22 cellular contexts compared by ENCODE assay signal in the genomic region with DNA sequence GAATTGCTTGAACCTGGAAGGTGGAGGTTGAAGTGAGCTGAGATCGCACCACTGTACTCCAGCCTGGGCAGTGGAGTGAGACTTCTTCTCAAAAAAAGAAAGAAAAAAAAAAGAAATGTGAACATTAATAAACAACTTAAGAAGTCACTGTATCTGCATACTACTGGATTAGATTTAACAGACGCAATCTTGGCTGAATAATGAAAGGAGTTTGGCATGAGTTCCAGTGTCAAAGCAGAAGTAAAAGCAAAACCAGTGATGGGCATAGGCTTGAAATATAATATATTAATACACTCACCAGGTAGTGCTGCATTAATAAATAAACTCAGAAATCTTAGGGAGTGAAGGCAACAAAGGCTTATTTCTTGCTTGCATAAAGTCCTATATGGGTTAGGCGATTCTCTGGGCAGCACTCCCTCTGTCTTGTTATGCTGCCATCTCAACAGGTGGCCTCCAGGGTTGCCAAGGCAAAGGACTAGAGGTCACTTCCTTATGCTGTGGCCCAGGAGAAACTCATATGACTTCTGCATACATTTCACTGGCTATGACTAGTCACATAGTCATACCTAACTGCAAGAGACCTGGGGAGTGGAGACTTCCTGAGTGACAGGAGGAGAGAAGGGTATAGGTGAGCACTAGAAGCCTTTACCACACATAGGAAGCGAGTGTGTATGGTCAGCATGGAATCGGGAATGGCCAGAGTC.
DNase-seq lines count a peak whose midpoint lies in the region; ATAC-seq, FAIRE-seq and TF ChIP-seq lines count a peak whose summit lies in the region.
"Had no signal": no experiment of that assay in that cellular context is flagged by ENCODE, and none has a peak within 500 bp of the region (broad histone marks: within the 10 kb centered on the region; RNA-seq: fewer than 3 reads in every experiment).

No MANE protein-coding gene starts in this region.

- H2AFZ ChIP-seq in keratinocyte (ENCODE audit: control insufficient read depth, low read length), result peak overlapping the region; percentile 3

- H3K79me2 ChIP-seq in keratinocyte (ENCODE audit: control insufficient read depth, insufficient read depth, low read length), result no peaks in the 10 kb centered on the region

- TF ChIP-seq CTCF in RWPE1 (conservative IDR thresholded peaks at IDR 0.05; ENCODE audit: low read depth) (no peak), keratinocyte (optimal IDR thresholded peaks at IDR 0.05 in 1 of 3, IDR thresholded peaks at IDR 0.05 in 1 of 3, conservative IDR thresholded peaks at IDR 0.05 in 1 of 3; ENCODE audit: extremely low read depth in 1 of 3, insufficient read depth in 2 of 3, low read length in 3 of 3) (no peak)

- no peak overlapping the region for H3K9ac ChIP-seq in keratinocyte (ENCODE audit: control insufficient read depth, extremely low read depth, insufficient read depth, low read length)

- CTCF ChIA-PET in RWPE1 (lab: Yijun Ruan, JAX), result no interaction called here

- H4K20me1 ChIP-seq in keratinocyte (ENCODE audit: control insufficient read depth, extremely low read depth, insufficient read depth, low read length), result no peaks in the 10 kb centered on the region

- no peak overlapping the region for H3K27ac ChIP-seq in RWPE1
- peak overlapping the region; percentile 27 for H3K27ac ChIP-seq in keratinocyte (ENCODE audit: control insufficient read depth, insufficient read depth, low read length)
- H3K27ac ChIP-seq: coronary artery, heart right ventricle, left ventricle myocardium inferior, tibial artery had no signal

- H3K36me3 ChIP-seq in keratinocyte (ENCODE audit: control insufficient read depth in 2 of 2, extremely low read depth in 1 of 2, insufficient read depth in 2 of 2, low read length in 2 of 2), result no peaks in the 10 kb centered on the region
- H3K36me3 ChIP-seq: heart right ventricle, left ventricle myocardium inferior, tibial artery had no signal

- H3K4me3 ChIP-seq in keratinocyte (ENCODE audit: control insufficient read depth in 2 of 3, extremely low read depth in 1 of 3, insufficient read depth in 2 of 3, low read depth in 1 of 3, low read length in 3 of 3), result no peak overlapping the region
- H3K4me3 ChIP-seq: coronary artery, heart right ventricle, left ventricle myocardium inferior, tibial artery had no signal

- no peaks in the 10 kb centered on the region for H3K9me1 ChIP-seq in keratinocyte (ENCODE audit: control insufficient read depth, extremely low read depth, insufficient read depth, low read length)

- peaks cover 11% of the 10 kb centered on the region for H3K4me1 ChIP-seq in keratinocyte (ENCODE audit: control insufficient read depth, extremely low read depth, insufficient read depth, low read length)
- H3K4me1 ChIP-seq: heart right ventricle, left ventricle myocardium inferior, tibial artery had no signal

- no peaks in the 10 kb centered on the region for H3K36me3 Mint-ChIP-seq in stimulated activated naive B cell treated with anti-CD40 and anti-IgM and Interleukin-4, amounts not matched to agents 10 μg/mL and 1 μg/mL and 100 μg/mL, for 72 hours
- no peaks in the 10 kb centered on the region for H3K36me3 Mint-ChIP-seq in activated naive CD8-positive, alpha-beta T cell treated with anti-CD3 and anti-CD28 coated beads, Interleukin-2, amount 50 U/mL, for 24 hours (ENCODE audit: low read depth)
- H3K36me3 Mint-ChIP-seq: brain had no signal

- dilution Hi-C loops in keratinocyte (cut with MboI; ENCODE audit: extremely low pct_ligation_motif_present, low sequenced_read_pairs), result no loop called here

- H3K4me1 Mint-ChIP-seq in stimulated activated naive B cell treated with anti-CD40 and anti-IgM and Interleukin-4, amounts not matched to agents 10 μg/mL and 1 μg/mL and 100 μg/mL, for 72 hours, result no peaks in the 10 kb centered on the region
- no peaks in the 10 kb centered on the region for H3K4me1 Mint-ChIP-seq in activated naive CD8-positive, alpha-beta T cell treated with anti-CD3 and anti-CD28 coated beads, Interleukin-2, amount 50 U/mL, for 24 hours

- peaks cover 4 to 11% of the 10 kb centered on the region in 2 donors for H3K9me3 Mint-ChIP-seq in stimulated activated naive B cell treated with anti-CD40 and anti-IgM and Interleukin-4, amounts not matched to agents 10 μg/mL and 1 μg/mL and 100 μg/mL, for 72 hours
- no peaks in the 10 kb centered on the region for H3K9me3 Mint-ChIP-seq in activated naive CD8-positive, alpha-beta T cell treated with anti-CD3 and anti-CD28 coated beads, Interleukin-2, amount 50 U/mL, for 24 hours

- peak; percentile 34 to 42 for ATAC-seq in stimulated activated naive B cell treated with anti-CD40 and anti-IgM and Interleukin-4, amounts not matched to agents 10 μg/mL and 1 μg/mL and 100 μg/mL, for 72 hours (replicated peaks)
- ATAC-seq in activated naive CD8-positive, alpha-beta T cell treated with anti-CD3 and anti-CD28 coated beads, Interleukin-2, amount 50 U/mL, for 24 hours, result no peak
- ATAC-seq: heart right ventricle, SK-N-SH treated with all-trans-retinoic acid at 6 μM for 48 hours, WTC11 had no signal

- peaks cover 6 to 14% of the 10 kb centered on the region in 2 donors for H3K27me3 Mint-ChIP-seq in stimulated activated naive B cell treated with anti-CD40 and anti-IgM and Interleukin-4, amounts not matched to agents 10 μg/mL and 1 μg/mL and 100 μg/mL, for 72 hours
- H3K27me3 Mint-ChIP-seq in activated naive CD8-positive, alpha-beta T cell treated with anti-CD3 and anti-CD28 coated beads, Interleukin-2, amount 50 U/mL, for 24 hours, result no peaks in the 10 kb centered on the region

- POLR2A ChIA-PET in RWPE1 (lab: Yijun Ruan, JAX; ENCODE audit: low non-redundant PET), result no interaction called here

- H3K27ac Mint-ChIP-seq in stimulated activated naive B cell treated with anti-CD40 and anti-IgM and Interleukin-4, amounts not matched to agents 10 μg/mL and 1 μg/mL and 100 μg/mL, for 72 hours, result no peak overlapping the region
- H3K27ac Mint-ChIP-seq in activated naive CD8-positive, alpha-beta T cell treated with anti-CD3 and anti-CD28 coated beads, Interleukin-2, amount 50 U/mL, for 24 hours, result no peak overlapping the region
- H3K27ac Mint-ChIP-seq: brain, WTC11 had no signal

- no peaks in the 10 kb centered on the region for H3K9me3 ChIP-seq in keratinocyte (ENCODE audit: control insufficient read depth, low read depth, low read length)

- H3K4me3 Mint-ChIP-seq in stimulated activated naive B cell treated with anti-CD40 and anti-IgM and Interleukin-4, amounts not matched to agents 10 μg/mL and 1 μg/mL and 100 μg/mL, for 72 hours, result no peak overlapping the region
- no peak overlapping the region for H3K4me3 Mint-ChIP-seq in activated naive CD8-positive, alpha-beta T cell treated with anti-CD3 and anti-CD28 coated beads, Interleukin-2, amount 50 U/mL, for 24 hours
- H3K4me3 Mint-ChIP-seq: brain, WTC11 had no signal

- FAIRE-seq in keratinocyte (lab: Jason Lieb, UNC), result peak; percentile 61

- DNase-seq in HT1080 (ENCODE audit: low read depth) (peak; percentile 48), RWPE1 (ENCODE audit: low spot score) (peak; percentile 56), keratinocyte (ENCODE audit: low read depth, low spot score) (no peak), AG08396 (ENCODE audit: low spot score) (no peak)
- no peak for DNase-seq in stimulated activated naive B cell treated with anti-CD40 and anti-IgM and Interleukin-4, amounts not matched to agents 10 μg/mL and 1 μg/mL and 100 μg/mL, for 72 hours
- DNase-seq in activated naive CD8-positive, alpha-beta T cell treated with anti-CD3 and anti-CD28 coated beads, Interleukin-2, amount 50 U/mL, for 24 hours, result no peak
- no peak for DNase-seq in activated CD4-positive, alpha-beta T cell treated with anti-CD3 and anti-CD28 coated beads for 1 hour
- DNase-seq: activated CD4-positive, alpha-beta T cell treated with anti-CD3 and anti-CD28 coated beads, Interleukin-2, amount 50 U/mL, for 4 hours; activated effector memory CD4-positive, alpha-beta T cell treated with Interleukin-2 at 50 U/mL for 16 hours; heart right ventricle; left ventricle myocardium inferior; NCI-H1105 treated with DMSO at 0.1 percent for 48 hours; NCI-H2081 treated with DMSO at 0.1 percent for 48 hours; NCI-H446 treated with DMSO at 0.1 percent for 48 hours; NK-92 treated with Interleukin-12 subunit alpha and Interleukin-12 subunit beta, amount 100 ng/mL, for 24 hours; posterior cingulate gyrus; stimulated activated naive CD4-positive, alpha-beta T cell treated with Interleukin-2 at 50 U/mL for 16 hours; tibial artery had no signal

- H3K4me2 ChIP-seq in keratinocyte (ENCODE audit: control insufficient read depth, extremely low read depth, insufficient read depth, low read depth, low read length), result peak overlapping the region; percentile 48

- no peaks in the 10 kb centered on the region for H3K27me3 ChIP-seq in keratinocyte (ENCODE audit: control insufficient read depth, extremely low read depth, insufficient read depth, low read length)
- H3K27me3 ChIP-seq: tibial artery had no signal

Comparison
In these comparisons a context has a peak if more than half of its experiments do, and no peak if none do; other contexts are left out.
1. DNase-seq: peak in HT1080 (single experiment) and RWPE1 (single experiment); none in keratinocyte (single experiment), stimulated activated naive B cell treated with anti-CD40 and anti-IgM and Interleukin-4, amounts not matched to agents 10 μg/mL and 1 μg/mL and 100 μg/mL, for 72 hours (single experiment), activated naive CD8-positive, alpha-beta T cell treated with anti-CD3 and anti-CD28 coated beads, Interleukin-2, amount 50 U/mL, for 24 hours (single experiment), activated CD4-positive, alpha-beta T cell treated with anti-CD3 and anti-CD28 coated beads for 1 hour (single experiment) and AG08396 (single experiment).